Comparison of ENCODE assay signal across 8 cellular contexts in genomic region chr16:20740007-20740883, GRCh38. TPM values are rescaled to one million over a fixed set of nuclear protein-coding genes. Genes with fewer than 3 reads are reported as not detected.
DNase-seq lines count a peak whose midpoint lies in the region; ATAC-seq and TF ChIP-seq lines count a peak whose summit lies in the region.

No MANE protein-coding gene starts in this region.

- H3K9me3 Mint-ChIP-seq in activated CD4-positive, alpha-beta T cell treated with anti-CD3 and anti-CD28 coated beads, Interleukin-2, amount 10 ng/mL, durations not matched to agents 24 days and 14 days = peaks cover 3% of the 10 kb centered on the region

- no peaks in the 10 kb centered on the region for H3K27me3 ChIP-seq in dorsolateral prefrontal cortex
- H3K27me3 ChIP-seq in muscle layer of colon (ENCODE audit: control insufficient read depth in 1 of 2, insufficient read depth in 2 of 2, low read length in 2 of 2) = no peaks in the 10 kb centered on the region

- ATAC-seq in GM21367 (IDR thresholded peaks at IDR 0.05; ENCODE audit: unreplicated experiment) = no peak

- H3K36me3 ChIP-seq in muscle layer of colon (ENCODE audit: insufficient read depth, low read length) = peaks cover 29% of the 10 kb centered on the region

- intact Hi-C loops in activated CD4-positive, alpha-beta T cell treated with anti-CD3 and anti-CD28 coated beads, Interleukin-2, amount 10 ng/mL, durations not matched to agents 24 days and 14 days (cut with micrococcal nuclease) = loop anchor here (2.0 kb wide), 2 partner anchors 161 to 1451 kb away; partner anchors contain the start of genes DCUN1D3 and LYRM1
- intact Hi-C loops in dorsolateral prefrontal cortex (cut with DNase I) = loop anchor here in 1 of 2 donors (5.0 kb wide), 1 partner anchor 67 kb away; the partner anchor contains the start of genes ERI2 and REXO5

- peaks cover 13% of the 10 kb centered on the region for H3K4me1 ChIP-seq in muscle layer of colon (ENCODE audit: insufficient read depth, low read length)

- peak; percentile 70 for DNase-seq in activated CD4-positive, alpha-beta T cell treated with anti-CD3 and anti-CD28 coated beads, Interleukin-2, amount 10 ng/mL, durations not matched to agents 24 days and 14 days
- DNase-seq in activated CD4-positive, alpha-beta T cell treated with anti-CD3 and anti-CD28 coated beads, Interleukin-2, amount 50 U/mL, for 4 hours = no peak
- peak; percentile 9 for DNase-seq in RPMI7951 (ENCODE audit: low read depth)
- no peak for DNase-seq in dorsolateral prefrontal cortex
- DNase-seq in effector CD8-positive, alpha-beta T cell (lab: John Stamatoyannopoulos, UW) = no peak
- DNase-seq in Ammon's horn (ENCODE audit: low spot score) = no peak

- TF ChIP-seq CTCF in dorsolateral prefrontal cortex (IDR thresholded peaks at IDR 0.05 in 54 of 56, conservative IDR thresholded peaks at IDR 0.05 in 2 of 56; ENCODE audit: low read depth in 1 of 56, partially characterized antibody in 56 of 56) = peak in 16 of 56 donors; percentile 7 to 31 (median 16)

- H3K4me3 Mint-ChIP-seq in activated CD4-positive, alpha-beta T cell treated with anti-CD3 and anti-CD28 coated beads, Interleukin-2, amount 10 ng/mL, durations not matched to agents 24 days and 14 days = peak overlapping the region; percentile 95

- H3K9me3 ChIP-seq in muscle layer of colon (ENCODE audit: low read length) = no peaks in the 10 kb centered on the region

- H3K27ac Mint-ChIP-seq in activated CD4-positive, alpha-beta T cell treated with anti-CD3 and anti-CD28 coated beads, Interleukin-2, amount 10 ng/mL, durations not matched to agents 24 days and 14 days = peak overlapping the region; percentile 94

- H3K4me1 Mint-ChIP-seq in activated CD4-positive, alpha-beta T cell treated with anti-CD3 and anti-CD28 coated beads, Interleukin-2, amount 10 ng/mL, durations not matched to agents 24 days and 14 days = peaks cover 14% of the 10 kb centered on the region

- H3K4me3 ChIP-seq in dorsolateral prefrontal cortex = peak overlapping the region; percentile 54 to 100 (median 96)
- peak overlapping the region; percentile 62 to 93 for H3K4me3 ChIP-seq in muscle layer of colon (ENCODE audit: low read depth in 1 of 2, low read length in 2 of 2)

- peaks cover 24% of the 10 kb centered on the region for H3K36me3 Mint-ChIP-seq in activated CD4-positive, alpha-beta T cell treated with anti-CD3 and anti-CD28 coated beads, Interleukin-2, amount 10 ng/mL, durations not matched to agents 24 days and 14 days (ENCODE audit: low read depth)

- peak overlapping the region; percentile 49 for H3K9ac ChIP-seq in muscle layer of colon (ENCODE audit: low read length)

- H3K27ac ChIP-seq in dorsolateral prefrontal cortex (peak overlapping the region in 19 of 59 donors; percentile 87 to 99 (median 98)), muscle layer of colon (ENCODE audit: low read depth, low read length) (peak overlapping the region; percentile 57)

- H3K27me3 Mint-ChIP-seq in activated CD4-positive, alpha-beta T cell treated with anti-CD3 and anti-CD28 coated beads, Interleukin-2, amount 10 ng/mL, durations not matched to agents 24 days and 14 days = no peaks in the 10 kb centered on the region

RNA-seq across cellular contexts. Expression of gene THUMPD1, which starts 1.4 kb away (rescaled TPM):
- total RNA-seq in activated CD4-positive, alpha-beta T cell treated with anti-CD3 and anti-CD28 coated beads, Interleukin-2, amount 10 ng/mL, durations not matched to agents 24 days and 14 days = 44.7 and 47.4 TPM in 2 replicates
- 42.0 and 49.1 TPM in 2 replicates for total RNA-seq in RPMI7951 (2014; rRNA removed; shearing (Covaris generic))
- total RNA-seq in dorsolateral prefrontal cortex = 10 to 100 TPM; 24.8 to 46.6 (median 37.8) TPM

RNA-seq across cellular contexts. Expression of gene ACSM3, which starts 23.6 kb away (rescaled TPM):
- 2.7 and 3.5 TPM in 2 replicates for total RNA-seq in activated CD4-positive, alpha-beta T cell treated with anti-CD3 and anti-CD28 coated beads, Interleukin-2, amount 10 ng/mL, durations not matched to agents 24 days and 14 days
- 0.78 and 1.3 TPM in 2 replicates for total RNA-seq in RPMI7951 (2014; rRNA removed; shearing (Covaris generic))
- 1 to 10 TPM in 14 of 120 experiments, under 1 TPM in 26, not detected in 80; 0.29 to 2.7 (median 0.84) TPM for total RNA-seq in dorsolateral prefrontal cortex

RNA-seq across cellular contexts. Expression of gene ACSM1, which starts 42.8 kb away (rescaled TPM):
- total RNA-seq in activated CD4-positive, alpha-beta T cell treated with anti-CD3 and anti-CD28 coated beads, Interleukin-2, amount 10 ng/mL, durations not matched to agents 24 days and 14 days = not detected in 2 replicates
- total RNA-seq in RPMI7951 (2014; rRNA removed; shearing (Covaris generic)) = not detected in 2 replicates
- total RNA-seq in dorsolateral prefrontal cortex = 1 to 10 TPM in 31 of 120 experiments, under 1 TPM in 57, not detected in 32; 0.20 to 2.9 (median 0.82) TPM

Comparison
In these comparisons a context has a peak if more than half of its experiments do, and no peak if none do; other contexts are left out.
1. DNase-seq: peak in activated CD4-positive, alpha-beta T cell treated with anti-CD3 and anti-CD28 coated beads, Interleukin-2, amount 10 ng/mL, durations not matched to agents 24 days and 14 days (single experiment) and RPMI7951 (single experiment); none in activated CD4-positive, alpha-beta T cell treated with anti-CD3 and anti-CD28 coated beads, Interleukin-2, amount 50 U/mL, for 4 hours (0 of 2), dorsolateral prefrontal cortex (0 of 10), effector CD8-positive, alpha-beta T cell (single experiment) and Ammon's horn (single experiment).